Comparison of ENCODE assay signal across 9 cellular contexts in genomic region chr16:58001781-58002410, GRCh38. TPM values are rescaled to one million over a fixed set of nuclear protein-coding genes. Genes with fewer than 3 reads are reported as not detected.
DNase-seq lines count a peak whose midpoint lies in the region; ATAC-seq, FAIRE-seq and TF ChIP-seq lines count a peak whose summit lies in the region.
"Had no signal": no experiment of that assay in that cellular context is flagged by ENCODE, and none has a peak within 500 bp of the region (broad histone marks: within the 10 kb centered on the region; RNA-seq: fewer than 3 reads in every experiment).

No MANE protein-coding gene starts in this region.

- no peak for TF ChIP-seq RAD21 in HepG2 (CRISPR knock-in tag; IDR thresholded peaks at IDR 0.05)

- H3K27ac ChIP-seq in ascending aorta = peak overlapping the region; percentile 85 to 95
- H3K27ac ChIP-seq in HepG2 (ENCODE audit: extremely low read length, insufficient read depth, low read length) = peak overlapping the region; percentile 34
- peak overlapping the region; percentile 90 to 98 for H3K27ac ChIP-seq in tibial artery

- H3K4me2 ChIP-seq in HepG2 (ENCODE audit: low read depth, low read length) = peak overlapping the region; percentile 94

- H3K9ac ChIP-seq in HepG2 (ENCODE audit: insufficient read depth, low read depth, low read length) = peak overlapping the region; percentile 76

- CTCF ChIA-PET in HepG2 (lab: Yijun Ruan, JAX; ENCODE audit: low intra/inter-chr PET ratio, low total read pairs) = interaction anchor here (1.3 kb wide), 1 partner anchor 102 kb away, joined by 7 read pairs; no protein-coding TSS in a partner anchor

- H3K4me3 Mint-ChIP-seq in activated T-cell treated with anti-CD3 and anti-CD28 coated beads, Interleukin-2, amount 50 U/mL, for 24 hours = peak overlapping the region; percentile 94

- intact Hi-C loops in ascending aorta (cut with DNase I) = loop anchor here (2.0 to 10.0 kb wide), 6 partner anchors 103 to 513 kb away; partner anchors contain the start of genes CCDC102A, GINS3 and SETD6
- intact Hi-C loops in HepG2 (cut with micrococcal nuclease; ENCODE audit: unreplicated experiment) = loop anchor here (1.0 to 10.0 kb wide), 4 partner anchors 101 to 267 kb away; partner anchors contain the start of gene KATNB1
- intact Hi-C loops in tibial artery (cut with DNase I; ENCODE audit: low total_unique reads) = loop anchor here (5.0 kb wide), 2 partner anchors 100 to 270 kb away; no protein-coding TSS in a partner anchor

- peaks cover 65% of the 10 kb centered on the region for H3K4me1 Mint-ChIP-seq in activated T-cell treated with anti-CD3 and anti-CD28 coated beads, Interleukin-2, amount 50 U/mL, for 24 hours (ENCODE audit: low read depth)

- no peak overlapping the region for H2AFZ ChIP-seq in HepG2 (ENCODE audit: low read length)

- peaks cover 9% of the 10 kb centered on the region for H3K79me2 ChIP-seq in HepG2 (ENCODE audit: insufficient read depth, low read length)

- DNase-seq in activated T-cell treated with anti-CD3 and anti-CD28 coated beads, Interleukin-2, amount 50 U/mL, for 24 hours = no peak
- DNase-seq in activated T-cell treated with anti-CD3 and anti-CD28 coated beads, Interleukin-2, amount 50 U/mL, for 48 hours = no peak
- DNase-seq in ascending aorta (ENCODE audit: low spot score in 2 of 2) (no peak), HepG2 (ENCODE audit: low spot score) (peak; percentile 42), tibial artery (no peak), NCI-H1417 treated with DMSO at 0.1 percent for 48 hours (lab: John Stamatoyannopoulos, UW) (no peak), NCI-H1436 treated with DMSO at 0.1 percent for 48 hours (lab: John Stamatoyannopoulos, UW) (no peak)
- no peak for DNase-seq in activated CD4-positive, CD25-positive, alpha-beta regulatory T cell treated with anti-CD3 and anti-CD28 coated beads, Interleukin-2, amount 50 U/mL, for 72 hours

- no peaks in the 10 kb centered on the region for H3K9me3 ChIP-seq in ascending aorta
- peaks cover 8% of the 10 kb centered on the region for H3K9me3 ChIP-seq in HepG2 (ENCODE audit: low read length)
- H3K9me3 ChIP-seq in tibial artery = no peaks in the 10 kb centered on the region

- in situ Hi-C loops in HepG2 (cut with HindIII; ENCODE audit: extremely low pct_ligation_motif_present, low pct_unique_long_range_greater_than_20kb) = loop anchor here (5.0 kb wide), 2 partner anchors 105 to 245 kb away; no protein-coding TSS in a partner anchor

- BruUV-seq in HepG2 (replicated peaks; lab: Mats Ljungman, UMichigan) = no TSS peak

- H4K20me1 ChIP-seq in HepG2 (ENCODE audit: insufficient read depth, low read length) = no peaks in the 10 kb centered on the region

- TF ChIP-seq CTCF in ascending aorta (IDR thresholded peaks at IDR 0.05) = no peak
- TF ChIP-seq CTCF in HepG2 (CRISPR knock-in tag; IDR thresholded peaks at IDR 0.05) = no peak
- TF ChIP-seq CTCF in tibial artery (IDR thresholded peaks at IDR 0.05) = no peak

- no peak for TF ChIP-seq POLR2A in HepG2 (IDR thresholded peaks at IDR 0.05; ENCODE audit: insufficient read depth in 1 of 2, low read depth in 2 of 2, low read length in 2 of 2)

- H3K4me3 ChIP-seq in ascending aorta (peak overlapping the region; percentile 78 to 93), HepG2 (replicated peaks in 1 of 3; ENCODE audit: insufficient read depth in 1 of 3, low read depth in 2 of 3, low read length in 3 of 3) (peak overlapping the region; percentile 85 to 98 (median 93)), tibial artery (peak overlapping the region; percentile 79 to 91)

- no peaks in the 10 kb centered on the region for H3K9me3 Mint-ChIP-seq in activated T-cell treated with anti-CD3 and anti-CD28 coated beads, Interleukin-2, amount 50 U/mL, for 24 hours

- TF ChIP-seq EP300 in HepG2 (IDR thresholded peaks at IDR 0.05; ENCODE audit: low read depth in 2 of 2, low read length in 2 of 2) = no peak
- no peak for TF ChIP-seq EP300 in HepG2 (CRISPR knock-in tag; IDR thresholded peaks at IDR 0.05; ENCODE audit: borderline replicate concordance)

- peak overlapping the region; percentile 96 for H3K27ac Mint-ChIP-seq in activated T-cell treated with anti-CD3 and anti-CD28 coated beads, Interleukin-2, amount 50 U/mL, for 24 hours

- WGBS in HepG2 (ENCODE audit: low lambda C conversion rate) = 43% methylated on average over 5 of the region's 10 CpGs

- H3K27me3 Mint-ChIP-seq in activated T-cell treated with anti-CD3 and anti-CD28 coated beads, Interleukin-2, amount 50 U/mL, for 24 hours = no peaks in the 10 kb centered on the region

- H3K36me3 ChIP-seq in ascending aorta (peaks cover 12 to 15% of the 10 kb centered on the region in 2 donors), HepG2 (replicated peaks in 1 of 2; ENCODE audit: control insufficient read depth in 1 of 2, insufficient read depth in 2 of 2, low read length in 2 of 2) (peaks cover 6 to 30% of the 10 kb centered on the region in 2 experiments; a peak in 4 of 5 replicates), tibial artery (peaks cover 12 to 31% (median 12%) of the 10 kb centered on the region in 3 donors)

- H3K27me3 ChIP-seq in ascending aorta = no peaks in the 10 kb centered on the region
- no peaks in the 10 kb centered on the region; a peak in 1 of 5 replicates for H3K27me3 ChIP-seq in HepG2 (ENCODE audit: control insufficient read depth in 1 of 2, insufficient read depth in 2 of 2, low read length in 2 of 2)
- no peaks in the 10 kb centered on the region for H3K27me3 ChIP-seq in tibial artery

- no peak for ATAC-seq in HepG2

- POLR2A ChIA-PET in HepG2 (lab: Yijun Ruan, JAX) = interaction anchor here (0.6 to 4.1 kb wide), 13 partner anchors 10 to 267 kb away, joined by 3 to 24 read pairs (median 4); partner anchors contain the start of genes CFAP20 and KATNB1

- peak; percentile 23 for FAIRE-seq in HepG2 (lab: Jason Lieb, UNC)
- FAIRE-seq: endometrium had no signal

- peaks cover 65% of the 10 kb centered on the region for H3K36me3 Mint-ChIP-seq in activated T-cell treated with anti-CD3 and anti-CD28 coated beads, Interleukin-2, amount 50 U/mL, for 24 hours (ENCODE audit: low read depth)

- H3K4me1 ChIP-seq in ascending aorta (peaks cover 12 to 19% of the 10 kb centered on the region in 2 donors), HepG2 (ENCODE audit: insufficient read depth, low read length) (peaks cover 34% of the 10 kb centered on the region), tibial artery (peaks cover 5 to 48% (median 30%) of the 10 kb centered on the region in 4 donors)

RNA-seq across cellular contexts. Expression of gene USB1, which starts 0.7 kb away (rescaled TPM):
- 133 TPM for total RNA-seq in ascending aorta
- total RNA-seq in HepG2 (2016; rRNA removed; fragmentation: Illumina TruSeq; extraction: Trizol) = 16.7 and 33.5 TPM in 2 replicates
- total RNA-seq in HepG2 (2016; cell fraction: cytosol; rRNA removed; fragmentation: Illumina TruSeq; extraction: Trizol; ENCODE audit: low read depth) = 11.1 and 11.2 TPM in 2 replicates
- total RNA-seq in HepG2 (2016; cell fraction: insoluble cytoplasmic fraction; rRNA removed; fragmentation: Illumina TruSeq; extraction: Trizol) = 17.4 and 32.4 TPM in 2 replicates
- 47.5 and 49.4 TPM in 2 replicates for total RNA-seq in HepG2 (2016; cell fraction: membrane; rRNA removed; fragmentation: Illumina TruSeq; extraction: Trizol)
- total RNA-seq in HepG2 (2016; cell fraction: nucleus; rRNA removed; fragmentation: Illumina TruSeq; extraction: Trizol) = 17.8 and 27.0 TPM in 2 replicates
- polyA plus RNA-seq in HepG2 (2011; rRNA removed) = 65.4 and 75.9 TPM in 2 replicates
- 60.7 and 64.8 TPM in 2 replicates for polyA plus RNA-seq in HepG2 (2011; cell fraction: cytosol; rRNA removed)
- 51.6 and 63.8 TPM in 2 replicates for polyA plus RNA-seq in HepG2 (2011; cell fraction: nucleus; rRNA removed)
- polyA plus RNA-seq in HepG2 (2012) = 24.1 and 47.2 TPM in 2 replicates
- 54.6 and 63.3 TPM in 2 replicates for polyA plus RNA-seq in HepG2 (2016; cell fraction: cytosol; fragmentation: Illumina TruSeq; extraction: Trizol; ENCODE audit: low read depth)
- 76.8 and 103 TPM in 2 replicates for polyA plus RNA-seq in HepG2 (2016; cell fraction: insoluble cytoplasmic fraction; fragmentation: Illumina TruSeq; extraction: Trizol; ENCODE audit: low read depth)
- polyA plus RNA-seq in HepG2 (2016; cell fraction: membrane; fragmentation: Illumina TruSeq; extraction: Trizol; ENCODE audit: low read depth) = 136 and 142 TPM in 2 replicates
- 62.4 and 62.9 TPM in 2 replicates for polyA plus RNA-seq in HepG2 (2016; cell fraction: nucleus; fragmentation: Illumina TruSeq; extraction: Trizol; ENCODE audit: insufficient read depth, low read depth)
- polyA minus RNA-seq in HepG2 (2011; rRNA and poly(A)+ RNA removed; ENCODE audit: low replicate concordance) = 97.4 and 101 TPM in 2 replicates
- 44.2 and 48.1 TPM in 2 replicates for polyA minus RNA-seq in HepG2 (2011; cell fraction: cytosol; rRNA and poly(A)+ RNA removed)
- polyA minus RNA-seq in HepG2 (2011; cell fraction: nucleus; rRNA and poly(A)+ RNA removed) = 30.8 and 37.7 TPM in 2 replicates

RNA-seq across cellular contexts. Expression of gene ZNF319, which starts 1.4 kb away (rescaled TPM):
- total RNA-seq in ascending aorta (17.5 TPM), HepG2 (2016; rRNA removed; fragmentation: Illumina TruSeq; extraction: Trizol) (3.5 and 3.6 TPM in 2 replicates)
- 0.51 and 0.88 TPM in 2 replicates for total RNA-seq in HepG2 (2016; cell fraction: cytosol; rRNA removed; fragmentation: Illumina TruSeq; extraction: Trizol; ENCODE audit: low read depth)
- 3.1 and 3.2 TPM in 2 replicates for total RNA-seq in HepG2 (2016; cell fraction: insoluble cytoplasmic fraction; rRNA removed; fragmentation: Illumina TruSeq; extraction: Trizol)
- 2.3 and 2.7 TPM in 2 replicates for total RNA-seq in HepG2 (2016; cell fraction: membrane; rRNA removed; fragmentation: Illumina TruSeq; extraction: Trizol)
- total RNA-seq in HepG2 (2016; cell fraction: nucleus; rRNA removed; fragmentation: Illumina TruSeq; extraction: Trizol) = 3.0 and 3.7 TPM in 2 replicates
- 2.4 and 5.2 TPM in 2 replicates for polyA plus RNA-seq in HepG2 (2011; rRNA removed)
- polyA plus RNA-seq in HepG2 (2011; cell fraction: cytosol; rRNA removed) = 2.9 and 3.1 TPM in 2 replicates
- 7.2 and 8.1 TPM in 2 replicates for polyA plus RNA-seq in HepG2 (2011; cell fraction: nucleus; rRNA removed)
- 2.2 and 4.4 TPM in 2 replicates for polyA plus RNA-seq in HepG2 (2012)
- polyA plus RNA-seq in HepG2 (2016; cell fraction: cytosol; fragmentation: Illumina TruSeq; extraction: Trizol; ENCODE audit: low read depth) = 0.15 and 0.25 TPM in 2 replicates
- polyA plus RNA-seq in HepG2 (2016; cell fraction: insoluble cytoplasmic fraction; fragmentation: Illumina TruSeq; extraction: Trizol; ENCODE audit: low read depth) = 4.6 TPM in 2 replicates
- polyA plus RNA-seq in HepG2 (2016; cell fraction: membrane; fragmentation: Illumina TruSeq; extraction: Trizol; ENCODE audit: low read depth) = 1.0 and 1.3 TPM in 2 replicates
- polyA plus RNA-seq in HepG2 (2016; cell fraction: nucleus; fragmentation: Illumina TruSeq; extraction: Trizol; ENCODE audit: insufficient read depth, low read depth) = 5.6 TPM in 2 replicates
- 8.6 and 11.6 TPM in 2 replicates for polyA minus RNA-seq in HepG2 (2011; rRNA and poly(A)+ RNA removed; ENCODE audit: low replicate concordance)
- 4.9 and 6.1 TPM in 2 replicates for polyA minus RNA-seq in HepG2 (2011; cell fraction: cytosol; rRNA and poly(A)+ RNA removed)
- polyA minus RNA-seq in HepG2 (2011; cell fraction: nucleus; rRNA and poly(A)+ RNA removed) = 4.6 and 5.0 TPM in 2 replicates

RNA-seq across cellular contexts. Expression of gene MMP15, which starts 23.7 kb away (rescaled TPM):
- total RNA-seq in ascending aorta = 14.9 TPM
- total RNA-seq in HepG2 (2016; rRNA removed; fragmentation: Illumina TruSeq; extraction: Trizol) = 17.2 and 35.2 TPM in 2 replicates
- total RNA-seq in HepG2 (2016; cell fraction: cytosol; rRNA removed; fragmentation: Illumina TruSeq; extraction: Trizol; ENCODE audit: low read depth) = 3.1 and 4.0 TPM in 2 replicates
- 15.2 and 35.5 TPM in 2 replicates for total RNA-seq in HepG2 (2016; cell fraction: insoluble cytoplasmic fraction; rRNA removed; fragmentation: Illumina TruSeq; extraction: Trizol)
- total RNA-seq in HepG2 (2016; cell fraction: membrane; rRNA removed; fragmentation: Illumina TruSeq; extraction: Trizol) = 11.7 and 12.8 TPM in 2 replicates
- total RNA-seq in HepG2 (2016; cell fraction: nucleus; rRNA removed; fragmentation: Illumina TruSeq; extraction: Trizol) = 29.8 and 35.0 TPM in 2 replicates
- polyA plus RNA-seq in HepG2 (2011; rRNA removed) = 44.9 and 65.2 TPM in 2 replicates
- polyA plus RNA-seq in HepG2 (2011; cell fraction: cytosol; rRNA removed) = 48.2 and 63.4 TPM in 2 replicates
- 48.7 and 49.3 TPM in 2 replicates for polyA plus RNA-seq in HepG2 (2011; cell fraction: nucleus; rRNA removed)
- polyA plus RNA-seq in HepG2 (2012) = 31.4 and 52.1 TPM in 2 replicates
- 3.1 and 3.6 TPM in 2 replicates for polyA plus RNA-seq in HepG2 (2016; cell fraction: cytosol; fragmentation: Illumina TruSeq; extraction: Trizol; ENCODE audit: low read depth)
- 20.6 and 24.8 TPM in 2 replicates for polyA plus RNA-seq in HepG2 (2016; cell fraction: insoluble cytoplasmic fraction; fragmentation: Illumina TruSeq; extraction: Trizol; ENCODE audit: low read depth)
- polyA plus RNA-seq in HepG2 (2016; cell fraction: membrane; fragmentation: Illumina TruSeq; extraction: Trizol; ENCODE audit: low read depth) = 9.3 and 9.6 TPM in 2 replicates
- 59.2 and 61.3 TPM in 2 replicates for polyA plus RNA-seq in HepG2 (2016; cell fraction: nucleus; fragmentation: Illumina TruSeq; extraction: Trizol; ENCODE audit: insufficient read depth, low read depth)
- 32.1 and 99.8 TPM in 2 replicates for polyA minus RNA-seq in HepG2 (2011; rRNA and poly(A)+ RNA removed; ENCODE audit: low replicate concordance)
- polyA minus RNA-seq in HepG2 (2011; cell fraction: cytosol; rRNA and poly(A)+ RNA removed) = 50.9 and 56.7 TPM in 2 replicates
- 14.2 and 19.3 TPM in 2 replicates for polyA minus RNA-seq in HepG2 (2011; cell fraction: nucleus; rRNA and poly(A)+ RNA removed)

RNA-seq across cellular contexts. Expression of gene CNGB1, which starts 31.0 kb away (rescaled TPM):
- total RNA-seq in ascending aorta (not detected), HepG2 (2016; rRNA removed; fragmentation: Illumina TruSeq; extraction: Trizol) (0.02 and 0.03 TPM in 2 replicates)
- total RNA-seq in HepG2 (2016; cell fraction: cytosol; rRNA removed; fragmentation: Illumina TruSeq; extraction: Trizol; ENCODE audit: low read depth) = not detected in 2 replicates
- 0.03 and 0.09 TPM in 2 replicates for total RNA-seq in HepG2 (2016; cell fraction: insoluble cytoplasmic fraction; rRNA removed; fragmentation: Illumina TruSeq; extraction: Trizol)
- 0.53 TPM in 1 of 2 replicates, not detected in the other for total RNA-seq in HepG2 (2016; cell fraction: membrane; rRNA removed; fragmentation: Illumina TruSeq; extraction: Trizol)
- not detected in 2 replicates for total RNA-seq in HepG2 (2016; cell fraction: nucleus; rRNA removed; fragmentation: Illumina TruSeq; extraction: Trizol)
- 0.15 and 0.29 TPM in 2 replicates for polyA plus RNA-seq in HepG2 (2011; rRNA removed)
- 0.15 and 0.33 TPM in 2 replicates for polyA plus RNA-seq in HepG2 (2011; cell fraction: cytosol; rRNA removed)
- 0.08 and 0.38 TPM in 2 replicates for polyA plus RNA-seq in HepG2 (2011; cell fraction: nucleus; rRNA removed)
- polyA plus RNA-seq in HepG2 (2012) = 0.08 and 0.84 TPM in 2 replicates
- 0.09 and 0.19 TPM in 2 replicates for polyA plus RNA-seq in HepG2 (2016; cell fraction: cytosol; fragmentation: Illumina TruSeq; extraction: Trizol; ENCODE audit: low read depth)
- polyA plus RNA-seq in HepG2 (2016; cell fraction: insoluble cytoplasmic fraction; fragmentation: Illumina TruSeq; extraction: Trizol; ENCODE audit: low read depth) = 0.05 TPM in 1 of 2 replicates, not detected in the other
- polyA plus RNA-seq in HepG2 (2016; cell fraction: membrane; fragmentation: Illumina TruSeq; extraction: Trizol; ENCODE audit: low read depth) = not detected in 2 replicates
- not detected in 2 replicates for polyA plus RNA-seq in HepG2 (2016; cell fraction: nucleus; fragmentation: Illumina TruSeq; extraction: Trizol; ENCODE audit: insufficient read depth, low read depth)
- polyA minus RNA-seq in HepG2 (2011; rRNA and poly(A)+ RNA removed; ENCODE audit: low replicate concordance) = 4.0 and 16.2 TPM in 2 replicates
- 0.10 TPM in 1 of 2 replicates, not detected in the other for polyA minus RNA-seq in HepG2 (2011; cell fraction: cytosol; rRNA and poly(A)+ RNA removed)
- 0.64 and 1.5 TPM in 2 replicates for polyA minus RNA-seq in HepG2 (2011; cell fraction: nucleus; rRNA and poly(A)+ RNA removed)

Comparison
In these comparisons a context has a peak if more than half of its experiments do, and no peak if none do; other contexts are left out.
1. H3K27ac ChIP-seq: peak in every context shown above with its lines; median percentile 94 in tibial artery; 90 in ascending aorta; 34 in HepG2.